In the genomic region with DNA sequence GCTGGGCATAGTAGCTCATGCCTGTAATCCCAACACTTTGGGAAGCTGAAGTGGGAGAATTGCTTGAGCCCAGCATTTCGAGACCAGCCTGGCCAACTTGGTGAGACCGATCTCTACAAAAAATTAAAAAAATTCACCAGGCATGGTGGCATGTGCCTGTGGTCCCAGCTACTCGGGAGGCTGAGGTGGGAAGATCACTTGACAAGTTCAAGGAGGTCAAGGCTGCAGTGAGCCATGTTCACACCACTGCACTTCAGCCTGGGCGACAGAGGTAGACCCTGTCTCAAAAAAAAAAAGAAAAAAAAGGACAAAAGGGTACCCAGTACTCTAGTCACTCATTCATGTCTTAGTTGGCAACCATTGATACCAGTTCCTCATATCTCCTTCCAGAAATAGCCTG, we compare ENCODE assay signal across 16 cellular contexts. TPM values are rescaled to one million over a fixed set of nuclear protein-coding genes. Genes with fewer than 3 reads are reported as not detected.
A peak's percentile ranks its signal among the peaks of the same experiment; 100 is the strongest.
DNase-seq lines count a peak whose midpoint lies in the region; ATAC-seq, FAIRE-seq and TF ChIP-seq lines count a peak whose summit lies in the region.
"Had no signal": no experiment of that assay in that cellular context is flagged by ENCODE, and none has a peak within 500 bp of the region (broad histone marks: within the 10 kb centered on the region; RNA-seq: fewer than 3 reads in every experiment).

No MANE protein-coding gene starts in this region.

- no peaks in the 10 kb centered on the region for H3K27me3 ChIP-seq in gastroesophageal sphincter
- H3K27me3 ChIP-seq in muscle layer of duodenum (ENCODE audit: low read depth, low read length): no peaks in the 10 kb centered on the region
- no peaks in the 10 kb centered on the region for H3K27me3 ChIP-seq in transverse colon

- H3K27me3 Mint-ChIP-seq in HFFc6 (ENCODE audit: insufficient read depth): no peaks in the 10 kb centered on the region
- no peaks in the 10 kb centered on the region for H3K27me3 Mint-ChIP-seq in effector memory CD8-positive, alpha-beta T cell
- H3K27me3 Mint-ChIP-seq: CD4-positive, CD25-positive, alpha-beta regulatory T cell had no signal

- no peak overlapping the region for H3K4me3 Mint-ChIP-seq in HFFc6
- H3K4me3 Mint-ChIP-seq in effector memory CD8-positive, alpha-beta T cell: no peak overlapping the region
- H3K4me3 Mint-ChIP-seq: CD4-positive, CD25-positive, alpha-beta regulatory T cell had no signal

- peaks cover 0 to 22% (median 0%) of the 10 kb centered on the region in 3 donors for H3K4me1 ChIP-seq in gastroesophageal sphincter
- peaks cover 0 to 13% of the 10 kb centered on the region in 2 donors for H3K4me1 ChIP-seq in muscle layer of duodenum (ENCODE audit: control insufficient read depth in 1 of 2, insufficient read depth in 2 of 2, low read length in 2 of 2)
- H3K4me1 ChIP-seq in transverse colon: peaks cover 0 to 3% (median 1%) of the 10 kb centered on the region in 4 donors

- TF ChIP-seq CTCF in HFFc6 (IDR thresholded peaks at IDR 0.05) (no peak), gastroesophageal sphincter (IDR thresholded peaks at IDR 0.05) (no peak), transverse colon (IDR thresholded peaks at IDR 0.05) (no peak)

- H3K4me1 Mint-ChIP-seq in HFFc6 (ENCODE audit: low read depth): peaks cover 50% of the 10 kb centered on the region
- H3K4me1 Mint-ChIP-seq in effector memory CD8-positive, alpha-beta T cell (ENCODE audit: low read depth in 2 of 2): no peaks in the 10 kb centered on the region
- H3K4me1 Mint-ChIP-seq: CD4-positive, CD25-positive, alpha-beta regulatory T cell had no signal

- intact Hi-C loops in transverse colon (cut with DNase I; ENCODE audit: low total_unique reads): no loop called here

- TF ChIP-seq EP300 in gastroesophageal sphincter (IDR thresholded peaks at IDR 0.05) (no peak), transverse colon (IDR thresholded peaks at IDR 0.05; ENCODE audit: low read depth) (no peak)

- no peaks in the 10 kb centered on the region; the same call in 1 of the 2 replicates for H3K36me3 Mint-ChIP-seq in HFFc6 (ENCODE audit: low read depth)
- no peaks in the 10 kb centered on the region for H3K36me3 Mint-ChIP-seq in effector memory CD8-positive, alpha-beta T cell (ENCODE audit: insufficient read depth)

- in situ Hi-C loops in transverse colon (cut with MboI; ENCODE audit: low pct_ligation_motif_present in 1 of 4, low pct_unique_long_range_greater_than_20kb in 1 of 4, low sequenced_read_pairs in 3 of 4): no loop called here

- H3K9me3 Mint-ChIP-seq in HFFc6: no peaks in the 10 kb centered on the region
- no peaks in the 10 kb centered on the region for H3K9me3 Mint-ChIP-seq in effector memory CD8-positive, alpha-beta T cell
- H3K9me3 Mint-ChIP-seq: CD4-positive, CD25-positive, alpha-beta regulatory T cell had no signal

- no peak for FAIRE-seq in HTR-8/SVneo (lab: Jason Lieb, UNC)

- peak overlapping the region; percentile 91; the same call in 1 of the 2 replicates for H3K27ac Mint-ChIP-seq in HFFc6
- no peak overlapping the region for H3K27ac Mint-ChIP-seq in effector memory CD8-positive, alpha-beta T cell
- H3K27ac Mint-ChIP-seq: CD4-positive, CD25-positive, alpha-beta regulatory T cell had no signal

- WGBS in gastroesophageal sphincter (ENCODE audit: low coverage in 1 of 2), 2 donors: 84 to 95% methylated on average over 3 to 4 of the region's 4 CpGs
- 66 to 69% methylated on average over 4 of the region's 4 CpGs for WGBS in transverse colon (ENCODE audit: low coverage in 1 of 2), 2 donors

- no peak overlapping the region for H3K4me3 ChIP-seq in gastroesophageal sphincter
- H3K4me3 ChIP-seq in muscle layer of duodenum (ENCODE audit: low read depth in 1 of 2, low read length in 2 of 2): no peak overlapping the region
- H3K4me3 ChIP-seq in transverse colon: no peak overlapping the region

- H3K9me3 ChIP-seq in gastroesophageal sphincter: no peaks in the 10 kb centered on the region
- no peaks in the 10 kb centered on the region for H3K9me3 ChIP-seq in muscle layer of duodenum (ENCODE audit: control insufficient read depth in 1 of 2, low read length in 2 of 2)
- H3K9me3 ChIP-seq in transverse colon: no peaks in the 10 kb centered on the region

- peak overlapping the region in 3 of 4 donors; percentile 52 to 68 (median 62) for H3K27ac ChIP-seq in gastroesophageal sphincter
- peak overlapping the region; percentile 80 for H3K27ac ChIP-seq in muscle layer of duodenum (ENCODE audit: low read length)
- H3K27ac ChIP-seq in transverse colon: peak overlapping the region; percentile 43 to 73 (median 68)
- H3K27ac ChIP-seq: HL-60, KMS-11 had no signal

- H3K36me3 ChIP-seq in gastroesophageal sphincter (no peaks in the 10 kb centered on the region), muscle layer of duodenum (ENCODE audit: control insufficient read depth in 1 of 2, insufficient read depth in 2 of 2, low read length in 2 of 2) (no peaks in the 10 kb centered on the region), transverse colon (no peaks in the 10 kb centered on the region)

- no peak for TF ChIP-seq POLR2A in gastroesophageal sphincter (IDR thresholded peaks at IDR 0.05)
- no peak for TF ChIP-seq POLR2A in transverse colon (IDR thresholded peaks at IDR 0.05)

- ATAC-seq in gastroesophageal sphincter (no peak), HG03095 (IDR thresholded peaks at IDR 0.05; ENCODE audit: unreplicated experiment) (no peak), GM21360 (IDR thresholded peaks at IDR 0.05; ENCODE audit: unreplicated experiment) (no peak)
- ATAC-seq in effector memory CD8-positive, alpha-beta T cell (replicated peaks): no peak

- DNase-seq in HFFc6: no peak
- no peak for DNase-seq in transverse colon
- no peak for DNase-seq in effector memory CD8-positive, alpha-beta T cell
- no peak for DNase-seq in HTR-8/SVneo (ENCODE audit: insufficient read length, low spot score)
- DNase-seq: AML-193; CD4-positive, CD25-positive, alpha-beta regulatory T cell; DMS53; MM.1S; NCI-H187 treated with DMSO at 0.1 percent for 48 hours; NCI-H446 had no signal

RNA-seq across cellular contexts. Expression of a gene that starts 5.3 kb away (rescaled TPM):
- total RNA-seq in HFFc6 (2021; fragmentation: NEBNext Ultra II Directional; extraction: Animal tissue kit (Norgen Biotek cat#: 25700)): 1 to 10 TPM in 4 of 6 experiments, under 1 TPM in 2; 0.43 to 1.7 (median 1.1) TPM
- total RNA-seq in gastroesophageal sphincter (1 to 10 TPM in 1 of 4 donors, under 1 TPM in 3; 0.46 to 1.5 (median 0.73) TPM), transverse colon (1 to 10 TPM in 3 of 4 donors, under 1 TPM in 1; 0.75 to 2.7 (median 1.5) TPM)

RNA-seq across cellular contexts. Expression of a gene that starts 55.7 kb away (rescaled TPM):
- 10 to 100 TPM; 11.2 to 15.2 (median 12.4) TPM for total RNA-seq in HFFc6 (2021; fragmentation: NEBNext Ultra II Directional; extraction: Animal tissue kit (Norgen Biotek cat#: 25700))
- total RNA-seq in gastroesophageal sphincter: 10 to 100 TPM; 24.5 to 35.1 (median 27.7) TPM
- 10 to 100 TPM in 3 of 4 donors, 1 to 10 TPM in 1; 6.7 to 27.9 (median 18.5) TPM for total RNA-seq in transverse colon

RNA-seq across cellular contexts. Expression of a gene that starts 55.9 kb away (rescaled TPM):
- 10 to 100 TPM; 36.7 to 42.1 (median 38.7) TPM for total RNA-seq in HFFc6 (2021; fragmentation: NEBNext Ultra II Directional; extraction: Animal tissue kit (Norgen Biotek cat#: 25700))
- total RNA-seq in gastroesophageal sphincter (10 to 100 TPM; 25.6 to 32.6 (median 29.3) TPM), transverse colon (10 to 100 TPM in 3 of 4 donors, 1 to 10 TPM in 1; 8.0 to 39.0 (median 31.1) TPM)
